ENCODE assay signal across 2 cellular contexts in the genomic region with DNA sequence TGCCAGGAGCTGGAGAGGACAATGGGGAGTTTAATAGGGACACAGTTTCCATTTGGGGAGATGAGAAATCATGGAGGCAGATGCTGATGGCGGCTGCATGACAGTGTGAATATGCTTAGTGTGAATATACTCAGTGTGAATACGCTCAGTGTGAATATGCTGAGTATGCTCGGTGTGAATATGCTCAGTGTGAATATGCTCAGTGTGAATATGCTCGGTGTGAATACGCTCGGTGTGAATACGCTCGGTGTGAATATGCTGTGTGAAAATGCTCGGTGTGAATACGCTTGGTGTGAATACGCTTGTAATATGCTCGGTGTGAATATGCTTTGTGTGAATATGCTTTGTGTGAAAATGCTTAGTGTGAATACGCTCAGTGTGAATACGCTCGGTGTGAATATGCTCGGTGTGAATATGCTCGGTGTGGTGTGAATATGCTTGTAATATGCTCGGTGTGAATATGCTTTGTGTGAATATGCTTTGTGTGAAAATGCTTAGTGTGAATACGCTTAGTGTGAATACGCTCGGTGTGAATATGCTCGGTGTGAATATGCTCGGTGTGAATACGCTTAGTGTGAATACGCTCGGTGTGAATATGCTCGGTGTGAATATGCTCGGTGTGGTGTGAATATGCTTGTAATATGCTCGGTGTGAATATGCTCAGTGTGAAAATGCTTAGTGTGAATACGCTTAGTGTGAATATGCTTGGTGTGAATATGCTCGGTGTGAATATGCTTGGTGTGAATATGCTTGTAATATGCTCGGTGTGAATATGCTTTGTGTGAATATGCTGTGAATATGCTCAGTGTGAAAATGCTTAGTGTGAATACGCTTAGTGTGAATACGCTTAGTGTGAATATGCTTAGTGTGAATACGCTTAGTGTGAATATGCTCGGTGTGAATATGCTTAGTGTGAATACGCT.
TF ChIP-seq lines count a peak whose summit lies in the region.

No MANE protein-coding gene starts in this region.

TF ChIP-seq in IMR-90, 13 proteins besides CTCF, POLR2A, EP300 and RAD21:
- TF ChIP-seq RCOR1 (IDR thresholded peaks at IDR 0.05; ENCODE audit: insufficient replicate concordance, low read length) (peak; percentile 72), MAFK (IDR thresholded peaks at IDR 0.05; ENCODE audit: low read depth, low read length) (peak; percentile 26; the same call in 1 of the 2 replicates)

TF ChIP-seq in K562, 482 proteins besides CTCF, POLR2A, EP300 and RAD21:
- peak; percentile 29; the same call in 1 of the 2 replicates for TF ChIP-seq ADNP (tag; IDR thresholded peaks at IDR 0.05)
- TF ChIP-seq CCAR2 (IDR thresholded peaks at IDR 0.05; ENCODE audit: low read depth, low read length), result 0 out of 2 replicates have a peak, but pooled peaks have one; percentile 49
- TF ChIP-seq ZNF316 (IDR thresholded peaks at IDR 0.05), result peak; percentile 39; the same call in 1 of the 2 replicates
